Comparison of ENCODE assay signal across 31 cellular contexts in genomic region chr6:38797391-38797790, GRCh38.
DNase-seq lines count a peak whose midpoint lies in the region; ATAC-seq and TF ChIP-seq lines count a peak whose summit lies in the region.
"Had no signal": no experiment of that assay in that cellular context is flagged by ENCODE, and none has a peak within 500 bp of the region (broad histone marks: within the 10 kb centered on the region; RNA-seq: fewer than 3 reads in every experiment).

No MANE protein-coding gene starts in this region.

- no peaks in the 10 kb centered on the region for H3K27me3 Mint-ChIP-seq in Caco-2 (ENCODE audit: insufficient read depth, unreplicated experiment)

- intact Hi-C loops in Caco-2 (cut with micrococcal nuclease; ENCODE audit: unreplicated experiment) (loop anchor here (5.0 kb wide), 2 partner anchors 75 to 95 kb away; partner anchors contain the start of gene GLO1), body of pancreas (cut with DNase I) (no loop called here)

- BruUV-seq in Caco-2 (replicated peaks; lab: Mats Ljungman, UMichigan): no TSS peak

- 29 to 49% methylated on average over 3 to 4 of the region's 4 CpGs for WGBS in body of pancreas, 2 donors
- WGBS in mesendoderm (ENCODE audit: extremely low coverage, insufficient coverage, low lambda C conversion rate): no CpG with 5 or more reads among the region's 4 CpGs

- no peak overlapping the region for H3K4me2 ChIP-seq in mesendoderm (ENCODE audit: low read length)

- H3K9ac ChIP-seq in mesendoderm (ENCODE audit: low read length): no peak overlapping the region

- peak; percentile 71 for ATAC-seq in body of pancreas
- ATAC-seq: GM12878, left lung had no signal

- no peaks in the 10 kb centered on the region for H3K79me2 ChIP-seq in mesendoderm (ENCODE audit: control insufficient read depth, insufficient read depth, low read length)

- CTCF ChIA-PET in Caco-2 (lab: Charles Lee): no interaction called here

- H2BK5ac ChIP-seq in mesendoderm (ENCODE audit: low read length): no peak overlapping the region

- H3K4ac ChIP-seq in mesendoderm (ENCODE audit: low read depth, low read length): no peak overlapping the region

- peak overlapping the region; percentile 69 for H3K4me3 Mint-ChIP-seq in Caco-2 (ENCODE audit: unreplicated experiment)
- H3K4me3 Mint-ChIP-seq: activated CD4-positive, alpha-beta memory T cell treated with anti-CD3 and anti-CD28 coated beads, Interleukin-2, amount 10 ng/mL, durations not matched to agents 7 days and 5 days; activated naive CD4-positive, alpha-beta T cell treated with anti-CD3 and anti-CD28 coated beads for 36 hours; CD4-positive, alpha-beta memory T cell; central memory CD8-positive, alpha-beta T cell; naive B cell had no signal

- no peak overlapping the region for H4K5ac ChIP-seq in mesendoderm (ENCODE audit: low read length)

- no peak overlapping the region for H2BK120ac ChIP-seq in mesendoderm (ENCODE audit: low read depth, low read length)

- no peaks in the 10 kb centered on the region for H3K36me3 ChIP-seq in Caco-2 (ENCODE audit: control insufficient read depth, insufficient read depth, low read length)
- H3K36me3 ChIP-seq in body of pancreas (replicated peaks in 1 of 2; ENCODE audit: insufficient read depth in 1 of 2, low read depth in 2 of 2): no peaks in the 10 kb centered on the region
- H3K36me3 ChIP-seq in mesendoderm (ENCODE audit: control insufficient read depth, insufficient read depth, low read length): no peaks in the 10 kb centered on the region
- H3K36me3 ChIP-seq: left lung, Peyer's patch, suprapubic skin had no signal

- H3K4me1 ChIP-seq in Caco-2 (peaks cover 34% of the 10 kb centered on the region), body of pancreas (peaks cover 5% of the 10 kb centered on the region), mesendoderm (ENCODE audit: control insufficient read depth, low read depth, low read length) (peaks cover 1% of the 10 kb centered on the region)
- H3K4me1 ChIP-seq: left lung, Peyer's patch, suprapubic skin had no signal

- H3K36me3 Mint-ChIP-seq in Caco-2 (ENCODE audit: insufficient read depth, unreplicated experiment): peaks cover 8% of the 10 kb centered on the region
- H3K36me3 Mint-ChIP-seq: CD4-positive, alpha-beta memory T cell had no signal

- H3K27ac Mint-ChIP-seq in Caco-2 (ENCODE audit: unreplicated experiment): peak overlapping the region; percentile 93
- H3K27ac Mint-ChIP-seq: activated CD4-positive, alpha-beta memory T cell treated with anti-CD3 and anti-CD28 coated beads, Interleukin-2, amount 10 ng/mL, durations not matched to agents 7 days and 5 days; activated naive CD4-positive, alpha-beta T cell treated with anti-CD3 and anti-CD28 coated beads for 36 hours; CD4-positive, alpha-beta memory T cell had no signal

- no peak for TF ChIP-seq POLR2A in body of pancreas (IDR thresholded peaks at IDR 0.05)

- H3K9me3 ChIP-seq in Caco-2 (no peaks in the 10 kb centered on the region), body of pancreas (no peaks in the 10 kb centered on the region)
- H3K9me3 ChIP-seq: left lung, Peyer's patch, suprapubic skin had no signal

- no peak overlapping the region for H3K18ac ChIP-seq in mesendoderm (ENCODE audit: low read length)

- H2BK15ac ChIP-seq in mesendoderm (replicated peaks; ENCODE audit: low read depth): no peak overlapping the region

- no peak overlapping the region for H3K4me3 ChIP-seq in Caco-2 (ENCODE audit: low read depth, low read length)
- H3K4me3 ChIP-seq in body of pancreas: no peak overlapping the region
- no peak overlapping the region for H3K4me3 ChIP-seq in mesendoderm (ENCODE audit: low read length)
- H3K4me3 ChIP-seq: GM12878, left lung, Peyer's patch, suprapubic skin had no signal

- no peaks in the 10 kb centered on the region for H3K79me1 ChIP-seq in mesendoderm (ENCODE audit: low read length)

- peaks cover 9% of the 10 kb centered on the region for H3K9me3 Mint-ChIP-seq in Caco-2 (ENCODE audit: unreplicated experiment)
- H3K9me3 Mint-ChIP-seq: activated CD4-positive, alpha-beta memory T cell treated with anti-CD3 and anti-CD28 coated beads, Interleukin-2, amount 10 ng/mL, durations not matched to agents 7 days and 5 days; activated naive CD4-positive, alpha-beta T cell treated with anti-CD3 and anti-CD28 coated beads for 36 hours; CD4-positive, alpha-beta memory T cell; central memory CD8-positive, alpha-beta T cell had no signal

- H3K56ac ChIP-seq in mesendoderm (ENCODE audit: low read length): peak overlapping the region; percentile 49

- H3K23ac ChIP-seq in mesendoderm (ENCODE audit: low read length): no peak overlapping the region

- peaks cover 45% of the 10 kb centered on the region for H3K4me1 Mint-ChIP-seq in Caco-2 (ENCODE audit: low read depth, unreplicated experiment)
- H3K4me1 Mint-ChIP-seq: CD4-positive, alpha-beta memory T cell; central memory CD8-positive, alpha-beta T cell; naive B cell had no signal

- TF ChIP-seq CTCF in Caco-2 (IDR thresholded peaks at IDR 0.05; ENCODE audit: insufficient read depth in 1 of 2, low read depth in 1 of 2, low read length in 1 of 2, severe bottlenecking in 1 of 2, unreplicated experiment in 1 of 2) (no peak), body of pancreas (IDR thresholded peaks at IDR 0.05) (no peak)

- POLR2A ChIA-PET in Caco-2 (lab: Charles Lee): interaction anchor here (0.6 kb wide), 1 partner anchor 94 kb away, joined by 6 read pairs; no protein-coding TSS in a partner anchor

- H3K27me3 ChIP-seq in Caco-2 (replicated peaks; ENCODE audit: control insufficient read depth, insufficient read depth, low read length) (no peaks in the 10 kb centered on the region), body of pancreas (no peaks in the 10 kb centered on the region), mesendoderm (ENCODE audit: insufficient read depth, low read length, poor library complexity) (no peaks in the 10 kb centered on the region)
- H3K27me3 ChIP-seq: Peyer's patch had no signal

- H4K8ac ChIP-seq in mesendoderm (ENCODE audit: low read depth, low read length): no peak overlapping the region

- H3K27ac ChIP-seq in body of pancreas (peak overlapping the region in 2 of 4 donors; percentile 36 to 64), mesendoderm (ENCODE audit: low read depth, low read length) (no peak overlapping the region)
- H3K27ac ChIP-seq: left lung, Peyer's patch, suprapubic skin had no signal

- no peak overlapping the region for H2AK5ac ChIP-seq in mesendoderm (ENCODE audit: low read length)

- DNase-seq in Caco-2: peak in 1 of 2 experiments; percentile 53
- no peak for DNase-seq in body of pancreas
- peak; percentile 70 for DNase-seq in mesendoderm
- DNase-seq in renal cortical epithelial cell (ENCODE audit: low read depth): peak; percentile 81
- no peak for DNase-seq in germinal center (ENCODE audit: low spot score)
- DNase-seq in NK-92 treated with Interleukin-12 subunit alpha and Interleukin-12 subunit beta, amount 100 ng/mL, for 24 hours (lab: John Stamatoyannopoulos, UW): no peak
- DNase-seq in COLO829 (ENCODE audit: low spot score): no peak
- DNase-seq in NCI-H524 (lab: John Stamatoyannopoulos, UW): no peak
- DNase-seq: activated CD4-positive, alpha-beta memory T cell treated with anti-CD3 and anti-CD28 coated beads, Interleukin-2, amount 10 ng/mL, durations not matched to agents 7 days and 5 days; activated CD4-positive, alpha-beta T cell treated with anti-CD3 and anti-CD28 coated beads for 1 hour; activated CD8-positive, alpha-beta memory T cell treated with anti-CD3 and anti-CD28 coated beads, Interleukin-2, amount 50 U/mL, for 4 hours; activated naive CD4-positive, alpha-beta T cell treated with anti-CD3 and anti-CD28 coated beads for 36 hours; CD4-positive, alpha-beta memory T cell; DMS153; KG1; left lung; mesenchymal stem cell; MM.1S; naive B cell; NCI-H1436; NCI-H2081 treated with DMSO at 0.1 percent for 48 hours; NCI-H2227 treated with DMSO at 0.1 percent for 48 hours; NCI-H69; occipital lobe; Peyer's patch; SHP77; stimulated activated naive CD4-positive, alpha-beta T cell; T-helper 2 cell had no signal

Comparison
In these comparisons a context has a peak if more than half of its experiments do, and no peak if none do; other contexts are left out.
1. DNase-seq: peak in mesendoderm (single experiment) and renal cortical epithelial cell (single experiment); none in body of pancreas (0 of 4), germinal center (single experiment), NK-92 treated with Interleukin-12 subunit alpha and Interleukin-12 subunit beta, amount 100 ng/mL, for 24 hours (single experiment), COLO829 (single experiment) and NCI-H524 (0 of 2).